1 cellular context compared by ENCODE assay signal in the genomic region with DNA sequence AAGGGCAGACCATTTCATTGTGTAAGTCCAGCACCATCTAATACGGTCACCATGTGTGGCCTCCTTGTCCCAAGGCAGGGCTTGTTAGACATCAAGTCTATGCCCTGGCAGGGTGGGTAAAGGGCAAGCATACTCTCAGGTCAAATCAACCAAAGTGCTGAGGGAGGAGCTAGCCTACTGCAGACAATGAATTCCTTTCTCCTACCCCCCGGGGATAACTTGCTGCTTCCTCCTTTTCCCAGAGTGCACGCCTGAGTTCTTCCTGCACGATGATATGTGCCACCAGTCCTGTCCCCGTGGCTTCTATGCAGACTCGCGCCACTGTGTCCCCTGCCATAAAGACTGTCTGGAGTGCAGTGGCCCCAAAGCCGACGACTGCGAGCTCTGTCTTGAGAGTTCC.
TF ChIP-seq lines count a peak whose summit lies in the region.

No MANE protein-coding gene starts in this region.

TF ChIP-seq in H1, 55 proteins besides CTCF, POLR2A, EP300 and RAD21 (continued from another document):
- TF ChIP-seq FOSL1 (IDR thresholded peaks at IDR 0.05; ENCODE audit: insufficient read depth, low read depth, low read length), result no peak
- TF ChIP-seq CREB1 (IDR thresholded peaks at IDR 0.05), result no peak
- TF ChIP-seq TEAD4 (IDR thresholded peaks at IDR 0.05; ENCODE audit: low read depth, low read length), result no peak
- TF ChIP-seq, protein P1, sequence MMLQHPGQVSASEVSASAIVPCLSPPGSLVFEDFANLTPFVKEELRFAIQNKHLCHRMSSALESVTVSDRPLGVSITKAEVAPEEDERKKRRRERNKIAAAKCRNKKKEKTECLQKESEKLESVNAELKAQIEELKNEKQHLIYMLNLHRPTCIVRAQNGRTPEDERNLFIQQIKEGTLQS (IDR thresholded peaks at IDR 0.05; ENCODE audit: insufficient read depth, low read depth, low read length), result no peak
- TF ChIP-seq CEBPB (IDR thresholded peaks at IDR 0.05; ENCODE audit: low read depth, low read length), result no peak
- TF ChIP-seq HDAC2 (IDR thresholded peaks at IDR 0.05; ENCODE audit: borderline replicate concordance in 1 of 2, low read depth in 2 of 2, low read length in 2 of 2), result no peak
- TF ChIP-seq BRCA1 (IDR thresholded peaks at IDR 0.05; ENCODE audit: low read depth, low read length), result no peak
- TF ChIP-seq BCL11A (IDR thresholded peaks at IDR 0.05; ENCODE audit: low read depth in 2 of 2, low read length in 2 of 2), result no peak
